Comparison of ENCODE assay signal across 12 cellular contexts in the genomic region with DNA sequence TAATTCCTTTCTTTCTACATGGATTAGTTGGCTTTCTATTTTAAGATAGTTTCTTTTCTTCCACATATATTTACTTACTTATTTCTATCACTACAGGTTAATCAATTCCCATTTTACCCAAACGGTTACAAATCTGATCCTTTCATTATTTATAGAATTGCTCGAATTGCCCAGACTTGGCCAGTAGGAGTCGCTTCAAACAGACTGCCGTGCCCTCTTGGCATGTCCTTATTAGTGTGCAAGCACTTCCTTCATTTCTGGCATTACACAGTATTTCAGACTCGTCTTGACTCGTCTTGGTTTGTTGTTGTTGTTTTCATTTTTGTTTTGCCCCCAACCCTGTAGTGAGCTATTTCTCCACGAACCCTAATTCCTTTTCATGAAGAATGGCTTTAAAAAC.
DNase-seq lines count a peak whose midpoint lies in the region; ATAC-seq, FAIRE-seq and TF ChIP-seq lines count a peak whose summit lies in the region.
"Had no signal": no experiment of that assay in that cellular context is flagged by ENCODE, and none has a peak within 500 bp of the region (broad histone marks: within the 10 kb centered on the region; RNA-seq: fewer than 3 reads in every experiment).

No MANE protein-coding gene starts in this region.

- H3K27me3 Mint-ChIP-seq in activated CD8-positive, alpha-beta T cell treated with anti-CD3 and anti-CD28 coated beads for 36 hours: no peaks in the 10 kb centered on the region
- no peaks in the 10 kb centered on the region for H3K27me3 Mint-ChIP-seq in activated CD8-positive, alpha-beta T cell treated with anti-CD3 and anti-CD28 coated beads, Interleukin-2, amount 10 ng/mL, durations not matched to agents 7 days and 5 days (ENCODE audit: low read depth)
- H3K27me3 Mint-ChIP-seq: activated naive CD4-positive, alpha-beta T cell treated with anti-CD3 and anti-CD28 coated beads, Interleukin-2, amount 50 U/mL, for 24 hours; IgD-negative memory B cell had no signal

- H2AFZ ChIP-seq in osteoblast (ENCODE audit: low read length): no peak overlapping the region

- H3K9me3 ChIP-seq in osteoblast (ENCODE audit: low read depth, low read length): no peaks in the 10 kb centered on the region
- H3K9me3 ChIP-seq: uterus had no signal

- peak; percentile 27 for ATAC-seq in activated CD8-positive, alpha-beta T cell treated with anti-CD3 and anti-CD28 coated beads for 36 hours
- ATAC-seq in activated CD8-positive, alpha-beta T cell treated with anti-CD3 and anti-CD28 coated beads, Interleukin-2, amount 10 ng/mL, durations not matched to agents 7 days and 5 days: no peak
- ATAC-seq in HG02981 (IDR thresholded peaks at IDR 0.05; ENCODE audit: unreplicated experiment): no peak

- DNase-seq in activated CD8-positive, alpha-beta T cell treated with anti-CD3 and anti-CD28 coated beads for 36 hours: peak; percentile 32
- DNase-seq in activated CD8-positive, alpha-beta T cell treated with anti-CD3 and anti-CD28 coated beads, Interleukin-2, amount 10 ng/mL, durations not matched to agents 7 days and 5 days: no peak
- DNase-seq in NAMALWA (ENCODE audit: low spot score) (peak; percentile 44), bronchial epithelial cell (ENCODE audit: low read depth) (peak; percentile 5), osteoblast (ENCODE audit: insufficient read length, low spot score, missing footprints) (no peak), RCC 7860 (ENCODE audit: low spot score) (no peak), activated gamma-delta T cell treated with Interleukin-2 at 50 U/mL for 16 hours (no peak)
- DNase-seq: activated CD4-positive, CD25-positive, alpha-beta regulatory T cell; uterus had no signal

- no peaks in the 10 kb centered on the region for H3K36me3 ChIP-seq in bronchial epithelial cell (ENCODE audit: control insufficient read depth, insufficient read depth, low read length)
- no peaks in the 10 kb centered on the region for H3K36me3 ChIP-seq in osteoblast (ENCODE audit: insufficient read depth, low read length)
- H3K36me3 ChIP-seq: uterus had no signal

- H3K27ac Mint-ChIP-seq in activated CD8-positive, alpha-beta T cell treated with anti-CD3 and anti-CD28 coated beads for 36 hours: no peak overlapping the region
- H3K27ac Mint-ChIP-seq in activated CD8-positive, alpha-beta T cell treated with anti-CD3 and anti-CD28 coated beads, Interleukin-2, amount 10 ng/mL, durations not matched to agents 7 days and 5 days: no peak overlapping the region
- H3K27ac Mint-ChIP-seq: activated naive CD4-positive, alpha-beta T cell treated with anti-CD3 and anti-CD28 coated beads, Interleukin-2, amount 50 U/mL, for 24 hours; IgD-negative memory B cell had no signal

- intact Hi-C loops in activated CD8-positive, alpha-beta T cell treated with anti-CD3 and anti-CD28 coated beads for 36 hours (cut with micrococcal nuclease): no loop called here

- POLR2A ChIA-PET in activated CD8-positive, alpha-beta T cell treated with anti-CD3 and anti-CD28 coated beads for 36 hours (lab: Charles Lee): no interaction called here
- POLR2A ChIA-PET in activated CD8-positive, alpha-beta T cell treated with anti-CD3 and anti-CD28 coated beads, Interleukin-2, amount 10 ng/mL, durations not matched to agents 7 days and 5 days (lab: Charles Lee): no interaction called here

- TF ChIP-seq CTCF in activated CD8-positive, alpha-beta T cell treated with anti-CD3 and anti-CD28 coated beads for 36 hours (IDR thresholded peaks at IDR 0.05): peak; percentile 13
- TF ChIP-seq CTCF in bronchial epithelial cell (IDR thresholded peaks at IDR 0.05; ENCODE audit: insufficient read depth, low read length, severe bottlenecking) (peak; percentile 23), osteoblast (IDR thresholded peaks at IDR 0.05; ENCODE audit: extremely low read depth, low read depth, low read length) (peak; percentile 24)

- H3K79me2 ChIP-seq in osteoblast (ENCODE audit: insufficient read depth, low read length): no peaks in the 10 kb centered on the region

- H3K4me3 ChIP-seq in bronchial epithelial cell (ENCODE audit: low read depth, low read length) (no peak overlapping the region), osteoblast (ENCODE audit: insufficient read depth, low read length) (no peak overlapping the region)
- H3K4me3 ChIP-seq: uterus had no signal

- no peak overlapping the region for H3K4me3 Mint-ChIP-seq in activated CD8-positive, alpha-beta T cell treated with anti-CD3 and anti-CD28 coated beads for 36 hours
- no peak overlapping the region for H3K4me3 Mint-ChIP-seq in activated CD8-positive, alpha-beta T cell treated with anti-CD3 and anti-CD28 coated beads, Interleukin-2, amount 10 ng/mL, durations not matched to agents 7 days and 5 days
- H3K4me3 Mint-ChIP-seq: activated naive CD4-positive, alpha-beta T cell treated with anti-CD3 and anti-CD28 coated beads, Interleukin-2, amount 50 U/mL, for 24 hours; IgD-negative memory B cell had no signal

- no peaks in the 10 kb centered on the region for H3K9me3 Mint-ChIP-seq in activated CD8-positive, alpha-beta T cell treated with anti-CD3 and anti-CD28 coated beads for 36 hours
- H3K9me3 Mint-ChIP-seq in activated CD8-positive, alpha-beta T cell treated with anti-CD3 and anti-CD28 coated beads, Interleukin-2, amount 10 ng/mL, durations not matched to agents 7 days and 5 days (ENCODE audit: insufficient read depth): no peaks in the 10 kb centered on the region
- H3K9me3 Mint-ChIP-seq: activated naive CD4-positive, alpha-beta T cell treated with anti-CD3 and anti-CD28 coated beads, Interleukin-2, amount 50 U/mL, for 24 hours had no signal

- no peaks in the 10 kb centered on the region for H4K20me1 ChIP-seq in osteoblast (ENCODE audit: insufficient read depth, low read length)

- H3K36me3 Mint-ChIP-seq in activated CD8-positive, alpha-beta T cell treated with anti-CD3 and anti-CD28 coated beads for 36 hours (ENCODE audit: low read depth): peaks cover 24% of the 10 kb centered on the region
- H3K36me3 Mint-ChIP-seq in activated CD8-positive, alpha-beta T cell treated with anti-CD3 and anti-CD28 coated beads, Interleukin-2, amount 10 ng/mL, durations not matched to agents 7 days and 5 days (ENCODE audit: low read depth): peaks cover 63% of the 10 kb centered on the region

- H3K4me1 ChIP-seq in osteoblast (ENCODE audit: insufficient read depth, low read length): no peaks in the 10 kb centered on the region
- H3K4me1 ChIP-seq: uterus had no signal

- peaks cover 2% of the 10 kb centered on the region for H3K4me1 Mint-ChIP-seq in activated CD8-positive, alpha-beta T cell treated with anti-CD3 and anti-CD28 coated beads for 36 hours (ENCODE audit: low read depth)
- H3K4me1 Mint-ChIP-seq in activated CD8-positive, alpha-beta T cell treated with anti-CD3 and anti-CD28 coated beads, Interleukin-2, amount 10 ng/mL, durations not matched to agents 7 days and 5 days (ENCODE audit: low read depth): no peaks in the 10 kb centered on the region
- H3K4me1 Mint-ChIP-seq: IgD-negative memory B cell had no signal

- FAIRE-seq in bronchial epithelial cell (lab: Jason Lieb, UNC) (no peak), RCC 7860 (lab: Jason Lieb, UNC) (no peak)

- CTCF ChIA-PET in activated CD8-positive, alpha-beta T cell treated with anti-CD3 and anti-CD28 coated beads for 36 hours (lab: Charles Lee): interaction anchor here (0.6 to 0.9 kb wide), 2 partner anchors 55 to 75 kb away, joined by 3 read pairs; partner anchors contain the start of gene SAMD3
- CTCF ChIA-PET in activated CD8-positive, alpha-beta T cell treated with anti-CD3 and anti-CD28 coated beads, Interleukin-2, amount 10 ng/mL, durations not matched to agents 7 days and 5 days (lab: Charles Lee): interaction anchor here (1.1 kb wide), 1 partner anchor 72 kb away, joined by 3 read pairs; no protein-coding TSS in a partner anchor

- H3K27ac ChIP-seq in osteoblast (ENCODE audit: low read depth, low read length): no peak overlapping the region
- H3K27ac ChIP-seq: uterus had no signal

- no peak overlapping the region for H3K4me2 ChIP-seq in osteoblast (ENCODE audit: insufficient read depth, low read length)

- H3K27me3 ChIP-seq in bronchial epithelial cell (ENCODE audit: control insufficient read depth, insufficient read depth, low read length): no peaks in the 10 kb centered on the region
- H3K27me3 ChIP-seq in osteoblast (ENCODE audit: insufficient read depth, low read length): no peaks in the 10 kb centered on the region
- H3K27me3 ChIP-seq: uterus had no signal

Comparison
In these comparisons a context has a peak if more than half of its experiments do, and no peak if none do; other contexts are left out.
1. DNase-seq: peak in activated CD8-positive, alpha-beta T cell treated with anti-CD3 and anti-CD28 coated beads for 36 hours (single experiment), NAMALWA (single experiment) and bronchial epithelial cell (single experiment); none in activated CD8-positive, alpha-beta T cell treated with anti-CD3 and anti-CD28 coated beads, Interleukin-2, amount 10 ng/mL, durations not matched to agents 7 days and 5 days (single experiment), osteoblast (single experiment), RCC 7860 (single experiment) and activated gamma-delta T cell treated with Interleukin-2 at 50 U/mL for 16 hours (single experiment).
2. Peak in every context shown above with its lines, with median percentiles within 50 percentile points of each other: CTCF ChIP-seq.